13 cellular contexts compared by ENCODE assay signal in the genomic region with DNA sequence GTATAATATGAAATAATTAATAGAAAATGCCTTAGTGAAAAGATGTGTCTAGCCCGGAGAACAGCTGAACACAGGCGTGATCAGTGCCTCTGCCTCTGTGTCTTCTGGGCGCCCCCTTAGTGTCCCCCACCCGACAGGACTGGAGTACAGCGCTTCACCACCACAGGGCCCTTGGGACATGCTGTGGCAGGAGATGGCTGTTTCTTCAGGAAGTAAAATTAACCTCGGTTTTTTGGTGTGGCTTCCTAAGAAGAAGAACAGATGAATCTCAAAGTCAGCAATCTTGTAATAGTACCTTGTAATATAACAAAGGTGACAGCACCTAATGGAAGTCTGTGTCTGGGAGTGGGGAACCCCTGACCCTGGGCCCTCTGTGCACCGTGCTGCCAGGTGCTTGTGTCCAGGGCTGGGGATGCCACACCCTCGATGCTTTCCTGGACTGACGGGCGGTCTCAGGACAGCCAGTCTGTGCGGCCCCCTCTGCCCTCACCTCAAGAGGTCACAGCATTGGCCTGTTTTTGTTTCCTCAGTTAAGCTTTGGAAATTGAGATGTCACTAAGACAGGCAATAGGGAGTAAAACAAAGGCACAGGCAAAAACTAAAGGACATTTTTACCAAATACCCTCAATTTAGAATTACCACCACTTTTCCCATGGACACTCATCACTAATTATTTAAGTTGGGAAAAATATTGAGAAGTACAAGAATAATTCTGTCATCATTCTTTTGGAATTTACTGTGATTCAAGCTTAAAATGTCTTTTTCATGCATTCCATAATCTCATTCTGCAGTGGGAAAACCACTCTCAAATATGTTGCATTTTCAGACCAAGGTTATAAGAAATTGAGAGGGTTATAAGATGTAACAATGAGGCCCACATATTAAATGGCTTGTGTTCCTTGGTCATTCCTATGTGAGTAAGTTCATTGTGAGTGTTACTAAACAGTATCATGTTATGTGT.
A peak's percentile ranks its signal among the peaks of the same experiment; 100 is the strongest.
DNase-seq lines count a peak whose midpoint lies in the region; ATAC-seq lines count a peak whose summit lies in the region.
"Had no signal": no experiment of that assay in that cellular context is flagged by ENCODE, and none has a peak within 500 bp of the region (broad histone marks: within the 10 kb centered on the region; RNA-seq: fewer than 3 reads in every experiment).

No MANE protein-coding gene starts in this region.

- DNase-seq in T-helper 1 cell, result no peak
- DNase-seq in MV-4-11 (lab: John Stamatoyannopoulos, UW), result peak; percentile 50
- DNase-seq in central memory CD4-positive, alpha-beta T cell, result peak; percentile 7
- peak; percentile 60 for DNase-seq in posterior vena cava (ENCODE audit: low spot score)
- no peak for DNase-seq in HuH-7.5 (ENCODE audit: low spot score)
- DNase-seq in putamen (ENCODE audit: low spot score), result no peak
- DNase-seq: 8988T; activated CD4-positive, CD25-positive, alpha-beta regulatory T cell treated with anti-CD3 and anti-CD28 coated beads, Interleukin-2, amount 50 U/mL, for 72 hours; anterior cingulate cortex; PC-3; stimulated activated CD4-positive, alpha-beta T cell treated with anti-CD3 and anti-CD28 coated beads, Interleukin-4, amount 100 ng/mL, for 24 hours had no signal

- H3K27me3 Mint-ChIP-seq in T-helper 1 cell treated with Interleukin-12 subunit alpha and Interleukin-12 subunit beta and Interleukin-4 antibody, amounts not matched to agents 30 μg/mL and 1 μg/mL, for 36 hours (ENCODE audit: low read depth), result no peaks in the 10 kb centered on the region

- H3K4me3 Mint-ChIP-seq in T-helper 1 cell treated with Interleukin-12 subunit alpha and Interleukin-12 subunit beta and Interleukin-4 antibody, amounts not matched to agents 30 μg/mL and 1 μg/mL, for 36 hours, result peak overlapping the region; percentile 26

- peaks cover 4% of the 10 kb centered on the region for H3K9me3 Mint-ChIP-seq in T-helper 1 cell treated with Interleukin-12 subunit alpha and Interleukin-12 subunit beta and Interleukin-4 antibody, amounts not matched to agents 30 μg/mL and 1 μg/mL, for 36 hours

- intact Hi-C loops in posterior vena cava (cut with DNase I), result loop anchor here (10.0 kb wide), 2 partner anchors 281 to 291 kb away; no protein-coding TSS in a partner anchor

- H3K27ac Mint-ChIP-seq in T-helper 1 cell treated with Interleukin-12 subunit alpha and Interleukin-12 subunit beta and Interleukin-4 antibody, amounts not matched to agents 30 μg/mL and 1 μg/mL, for 36 hours, result no peak overlapping the region

- no peak for ATAC-seq in GM19455 (IDR thresholded peaks at IDR 0.05; ENCODE audit: unreplicated experiment)

- H3K36me3 Mint-ChIP-seq in T-helper 1 cell treated with Interleukin-12 subunit alpha and Interleukin-12 subunit beta and Interleukin-4 antibody, amounts not matched to agents 30 μg/mL and 1 μg/mL, for 36 hours (ENCODE audit: low read depth), result peaks cover 12% of the 10 kb centered on the region

- peaks cover 30% of the 10 kb centered on the region for H3K4me1 Mint-ChIP-seq in T-helper 1 cell treated with Interleukin-12 subunit alpha and Interleukin-12 subunit beta and Interleukin-4 antibody, amounts not matched to agents 30 μg/mL and 1 μg/mL, for 36 hours (ENCODE audit: low read depth)

Comparison
In these comparisons a context has a peak if more than half of its experiments do, and no peak if none do; other contexts are left out.
1. DNase-seq: peak in MV-4-11 (single experiment), central memory CD4-positive, alpha-beta T cell (single experiment) and posterior vena cava (single experiment); none in T-helper 1 cell (0 of 5), HuH-7.5 (single experiment) and putamen (single experiment).